Comparison of ENCODE assay signal across 20 cellular contexts in genomic region chr16:23334950-23335349, GRCh38. TPM values are rescaled to one million over a fixed set of nuclear protein-coding genes. Genes with fewer than 3 reads are reported as not detected.
DNase-seq lines count a peak whose midpoint lies in the region; ATAC-seq, FAIRE-seq and TF ChIP-seq lines count a peak whose summit lies in the region.
"Had no signal": no experiment of that assay in that cellular context is flagged by ENCODE, and none has a peak within 500 bp of the region (broad histone marks: within the 10 kb centered on the region; RNA-seq: fewer than 3 reads in every experiment).

No MANE protein-coding gene starts in this region.

- ATAC-seq in pancreas (peak; percentile 43 to 67 (median 49)), HG02973 (IDR thresholded peaks at IDR 0.05; ENCODE audit: unreplicated experiment) (no peak), foreskin keratinocyte (no peak)

- H3K9me3 ChIP-seq in Karpas-422 (ENCODE audit: low read length) (no peaks in the 10 kb centered on the region), OCI-LY3 (ENCODE audit: insufficient read depth, low read length) (no peaks in the 10 kb centered on the region), pancreas (no peaks in the 10 kb centered on the region)
- H3K9me3 ChIP-seq: Caco-2 had no signal

- H3K27ac ChIP-seq in Karpas-422 (ENCODE audit: low read length) (peak overlapping the region; percentile 78), OCI-LY3 (ENCODE audit: low read length) (peak overlapping the region; percentile 80), pancreas (no peak overlapping the region), foreskin keratinocyte (no peak overlapping the region)
- H3K27ac ChIP-seq: RWPE1 had no signal

- DNase-seq in DMS53 treated with DMSO at 0.1 percent for 48 hours (lab: John Stamatoyannopoulos, UW; ENCODE audit: unreplicated experiment), result peak; percentile 28
- DNase-seq in Karpas-422, result peak; percentile 47
- no peak for DNase-seq in pancreas
- DNase-seq in SW480 (ENCODE audit: low spot score), result no peak
- no peak for DNase-seq in foreskin keratinocyte
- DNase-seq: Caco-2; CD4-positive, CD25-positive, alpha-beta regulatory T cell; GOT3; IMR-90; NCI-H1930; NCI-H2171 treated with DMSO at 0.1 percent for 48 hours; NCI-H82 had no signal

- H2AFZ ChIP-seq in Karpas-422 (ENCODE audit: low read length), result no peak overlapping the region
- H2AFZ ChIP-seq in OCI-LY3 (ENCODE audit: low read depth, low read length), result no peak overlapping the region

- FAIRE-seq in pancreas (lab: Jason Lieb, UNC), result no peak

- H3K9ac ChIP-seq in Karpas-422 (ENCODE audit: low read length) (no peak overlapping the region), OCI-LY3 (ENCODE audit: low read length) (no peak overlapping the region; the same call in 1 of the 2 replicates)

- H3K27me3 ChIP-seq in Karpas-422 (ENCODE audit: low read length) (no peaks in the 10 kb centered on the region), OCI-LY3 (ENCODE audit: low read depth, low read length) (no peaks in the 10 kb centered on the region), pancreas (no peaks in the 10 kb centered on the region), foreskin keratinocyte (peaks cover 10% of the 10 kb centered on the region)

- H3K9me2 ChIP-seq in Karpas-422 (replicated peaks; ENCODE audit: insufficient read depth, low read length), result no peaks in the 10 kb centered on the region

- intact Hi-C loops in pancreas (cut with DNase I), result no loop called here

- no peaks in the 10 kb centered on the region for H3K79me2 ChIP-seq in Karpas-422 (ENCODE audit: low read length)
- no peaks in the 10 kb centered on the region for H3K79me2 ChIP-seq in OCI-LY3 (ENCODE audit: low read length)

- no peaks in the 10 kb centered on the region for H4K20me1 ChIP-seq in Karpas-422 (ENCODE audit: insufficient read depth, low read depth, low read length)
- H4K20me1 ChIP-seq in OCI-LY3 (ENCODE audit: insufficient read depth, low read length), result no peaks in the 10 kb centered on the region

- 0 out of 2 replicates have a peak overlapping the region, but pooled peaks have one; percentile 5 for H3K4me3 ChIP-seq in Karpas-422 (ENCODE audit: low read length)
- no peak overlapping the region for H3K4me3 ChIP-seq in OCI-LY3 (ENCODE audit: low read length)
- H3K4me3 ChIP-seq in pancreas, result no peak overlapping the region

- H3K4me2 ChIP-seq in Karpas-422 (ENCODE audit: low read depth, low read length, poor library complexity, severe bottlenecking) (peak overlapping the region; percentile 54), OCI-LY3 (ENCODE audit: low read length) (peak overlapping the region; percentile 85)

- H3K4me1 ChIP-seq in Karpas-422 (ENCODE audit: low read length) (peaks cover 30% of the 10 kb centered on the region), OCI-LY3 (ENCODE audit: low read length) (peaks cover 49% of the 10 kb centered on the region), pancreas (peaks cover 0 to 14% (median 6%) of the 10 kb centered on the region in 3 donors), foreskin keratinocyte (no peaks in the 10 kb centered on the region)
- H3K4me1 ChIP-seq: Caco-2 had no signal

- WGBS in pancreas, 2 donors, result 13 to 19% methylated on average over 1 of the region's 1 CpG

- TF ChIP-seq CTCF in OCI-LY3 (IDR thresholded peaks at IDR 0.05; ENCODE audit: low read depth, low read length) (no peak), pancreas (IDR thresholded peaks at IDR 0.05) (no peak), foreskin keratinocyte (conservative IDR thresholded peaks at IDR 0.05) (no peak)

- H3K36me3 ChIP-seq in Karpas-422 (ENCODE audit: insufficient read depth, low read length) (no peaks in the 10 kb centered on the region), OCI-LY3 (replicated peaks; ENCODE audit: low read depth, low read length) (no peaks in the 10 kb centered on the region), pancreas (no peaks in the 10 kb centered on the region)

RNA-seq across cellular contexts. Expression of gene SCNN1B, which starts 32.8 kb away (rescaled TPM):
- total RNA-seq in Karpas-422 (2014; rRNA removed; shearing (Covaris generic); ENCODE audit: low replicate concordance), result not detected in 2 replicates
- total RNA-seq in pancreas, result 1 to 10 TPM in 2 of 6 donors, under 1 TPM in 4; 0.47 to 2.0 (median 0.76) TPM
- polyA plus RNA-seq in pancreas, result 1 to 10 TPM; 1.2 to 2.3 TPM
- total RNA-seq in foreskin keratinocyte, result 0.07 TPM in 1 of 2 replicates, not detected in the other
- 0.11 and 0.13 TPM in 2 replicates for polyA plus RNA-seq in foreskin keratinocyte
- total RNA-seq: Caco-2; CD4-positive, CD25-positive, alpha-beta regulatory T cell; G401; HT-29; IMR-90; LHCN-M2; NCI-H460; T-helper 2 cell treated with Interferon-gamma antibody and Interleukin-4, amounts not matched to agents 100 ng/mL and 5 ng/mL, for 36 hours had no signal
- polyA plus RNA-seq: CD4-positive, CD25-positive, alpha-beta regulatory T cell; IMR-90 had no signal

Comparison
In these comparisons a context has a peak if more than half of its experiments do, and no peak if none do; other contexts are left out.
1. DNase-seq: peak in DMS53 treated with DMSO at 0.1 percent for 48 hours (single experiment) and Karpas-422 (single experiment); none in pancreas (0 of 6), SW480 (single experiment) and foreskin keratinocyte (0 of 2).
2. H3K27ac ChIP-seq: peak in Karpas-422 (single experiment) and OCI-LY3 (single experiment); none in pancreas (0 of 4) and foreskin keratinocyte (single experiment).
3. ATAC-seq: peak in pancreas (4 of 4); none in HG02973 (single experiment) and foreskin keratinocyte (single experiment).